ENCODE assay signal across 11 cellular contexts in the genomic region with DNA sequence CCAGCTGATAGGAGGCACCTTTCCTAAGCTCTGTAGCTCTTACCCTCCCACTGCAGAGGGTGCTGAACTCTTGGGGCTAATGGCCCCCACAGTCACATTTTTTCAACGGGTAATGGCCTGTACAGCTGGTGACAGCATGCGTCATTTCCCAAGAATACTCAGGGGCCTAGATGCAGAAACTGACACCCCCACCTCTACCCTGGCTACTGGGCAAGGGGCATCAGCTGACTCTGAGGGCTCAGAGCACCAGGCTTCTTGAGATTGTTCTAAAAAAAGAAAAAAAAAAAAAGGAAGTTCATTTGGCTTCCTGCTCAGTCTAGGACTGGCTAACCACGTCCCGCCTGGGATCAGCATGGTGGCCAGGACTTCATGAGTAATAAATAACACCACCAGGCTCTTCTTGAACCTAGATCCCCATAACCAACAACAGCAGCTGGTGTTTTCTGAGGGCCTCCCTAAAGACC. TPM values are rescaled to one million over a fixed set of nuclear protein-coding genes. Genes with fewer than 3 reads are reported as not detected.
DNase-seq lines count a peak whose midpoint lies in the region; ATAC-seq and TF ChIP-seq lines count a peak whose summit lies in the region.
"Had no signal": no experiment of that assay in that cellular context is flagged by ENCODE, and none has a peak within 500 bp of the region (broad histone marks: within the 10 kb centered on the region; RNA-seq: fewer than 3 reads in every experiment).

No MANE protein-coding gene starts in this region.

- DNase-seq in activated effector memory CD4-positive, alpha-beta T cell treated with anti-CD3 and anti-CD28 coated beads, Interleukin-2, amount 50 U/mL, for 16 hours, result peak; percentile 28
- no peak for DNase-seq in activated effector memory CD4-positive, alpha-beta T cell treated with Interleukin-2 at 50 U/mL for 16 hours
- DNase-seq in cardiac fibroblast (ENCODE audit: low read depth in 2 of 2) (peak; percentile 19 to 35), memory B cell (ENCODE audit: low spot score in 2 of 2) (no peak), upper lobe of right lung (no peak), cerebellum (ENCODE audit: low spot score) (no peak), ureter (ENCODE audit: low spot score) (no peak)
- DNase-seq: HFFc6, PC-9 had no signal

- H3K4me3 ChIP-seq in cardiac fibroblast (replicated peaks in 1 of 2; ENCODE audit: low read depth in 2 of 2, low read length in 2 of 2) (no peak overlapping the region), upper lobe of right lung (no peak overlapping the region)
- H3K4me3 ChIP-seq: cardiac muscle cell, PC-9 had no signal

- H3K4me1 Mint-ChIP-seq in memory B cell, result peaks cover 15% of the 10 kb centered on the region

- no peaks in the 10 kb centered on the region for H3K27me3 ChIP-seq in upper lobe of right lung
- H3K27me3 ChIP-seq: cardiac muscle cell had no signal

- H3K9me3 Mint-ChIP-seq in memory B cell, result no peaks in the 10 kb centered on the region
- H3K9me3 Mint-ChIP-seq: HFFc6 had no signal

- H3K27me3 Mint-ChIP-seq in memory B cell, result no peaks in the 10 kb centered on the region

- H3K4me1 ChIP-seq in upper lobe of right lung, result peaks cover 38% of the 10 kb centered on the region

- peaks cover 1% of the 10 kb centered on the region for H3K36me3 Mint-ChIP-seq in memory B cell

- H3K27ac ChIP-seq in upper lobe of right lung, result no peak overlapping the region
- H3K27ac ChIP-seq: cardiac muscle cell, PC-9 had no signal

- H3K9me3 ChIP-seq in upper lobe of right lung, result no peaks in the 10 kb centered on the region

- ATAC-seq in memory B cell (ENCODE audit: low read depth), result peak; percentile 92
- ATAC-seq in upper lobe of right lung, result peak; percentile 79
- ATAC-seq in HG03025 (IDR thresholded peaks at IDR 0.05; ENCODE audit: low FRiP score, unreplicated experiment), result no peak

- H3K4me3 Mint-ChIP-seq in memory B cell, result no peak overlapping the region
- H3K4me3 Mint-ChIP-seq: HFFc6 had no signal

- intact Hi-C loops in upper lobe of right lung (cut with DNase I), result no loop called here

- no peak overlapping the region for H3K27ac Mint-ChIP-seq in memory B cell
- H3K27ac Mint-ChIP-seq: HFFc6 had no signal

- TF ChIP-seq CTCF in cardiac fibroblast (IDR thresholded peaks at IDR 0.05; ENCODE audit: low read depth, low read length) (no peak), upper lobe of right lung (IDR thresholded peaks at IDR 0.05) (no peak)

- no peaks in the 10 kb centered on the region for H3K36me3 ChIP-seq in upper lobe of right lung
- H3K36me3 ChIP-seq: cardiac muscle cell had no signal

RNA-seq across cellular contexts. Expression of gene ZFP36L1, which starts 35.2 kb away (rescaled TPM):
- total RNA-seq in upper lobe of right lung, result 187 TPM
- total RNA-seq in cerebellum, result 26.4 TPM
- 393 TPM for total RNA-seq in ureter

Comparison
In these comparisons a context has a peak if more than half of its experiments do, and no peak if none do; other contexts are left out.
1. DNase-seq: peak in activated effector memory CD4-positive, alpha-beta T cell treated with anti-CD3 and anti-CD28 coated beads, Interleukin-2, amount 50 U/mL, for 16 hours (single experiment) and cardiac fibroblast (2 of 2); none in activated effector memory CD4-positive, alpha-beta T cell treated with Interleukin-2 at 50 U/mL for 16 hours (single experiment), memory B cell (0 of 2), upper lobe of right lung (single experiment), cerebellum (single experiment) and ureter (single experiment).